In genomic region chr5:33439905-33440481, GRCh38 we compare ENCODE assay signal across 8 cellular contexts. TPM values are rescaled to one million over a fixed set of nuclear protein-coding genes. Genes with fewer than 3 reads are reported as not detected.
DNase-seq lines count a peak whose midpoint lies in the region; ATAC-seq and TF ChIP-seq lines count a peak whose summit lies in the region.

No MANE protein-coding gene starts in this region.

- no peaks in the 10 kb centered on the region for H3K36me3 ChIP-seq in lung (ENCODE audit: control insufficient read depth in 2 of 2, insufficient read depth in 2 of 2, low read length in 2 of 2)

- DNase-seq in AG04449 (ENCODE audit: low read depth, low spot score): no peak
- no peak for DNase-seq in HEK293T (ENCODE audit: extremely low spot score)
- no peak for DNase-seq in astrocyte of the spinal cord (ENCODE audit: low read depth, low spot score)
- no peak for DNase-seq in lung (ENCODE audit: low spot score)

- peak overlapping the region; percentile 85 for H3K4me3 ChIP-seq in AG04449 (ENCODE audit: low read depth, low read length)
- peak overlapping the region; percentile 81 for H3K4me3 ChIP-seq in astrocyte of the spinal cord (ENCODE audit: low read depth, low read length)
- peak overlapping the region; percentile 67 for H3K4me3 ChIP-seq in lung

- in situ Hi-C loops in astrocyte of the spinal cord (cut with HindIII; ENCODE audit: low sequenced_read_pairs): no loop called here

- peak overlapping the region; percentile 90 to 94 for H3K27ac ChIP-seq in lung (ENCODE audit: low read depth in 1 of 2, low read length in 1 of 2)

- ATAC-seq in lung (ENCODE audit: insufficient read depth, low FRiP score) (no peak), HG02610 (IDR thresholded peaks at IDR 0.05; ENCODE audit: unreplicated experiment) (no peak), GM19324 (IDR thresholded peaks at IDR 0.05; ENCODE audit: low FRiP score, unreplicated experiment) (no peak), HG03280 (IDR thresholded peaks at IDR 0.05; ENCODE audit: unreplicated experiment) (no peak), GM18867 (IDR thresholded peaks at IDR 0.05; ENCODE audit: unreplicated experiment) (no peak)

- POLR2A ChIA-PET in AG04449 (lab: Yijun Ruan, JAX) (interaction anchor here (0.9 to 1.1 kb wide), 2 partner anchors 70 to 727 kb away, joined by 3 read pairs; no protein-coding TSS in a partner anchor), HEK293T (lab: Yijun Ruan, JAX) (interaction anchor here (0.6 to 2.3 kb wide), 7 partner anchors 12 to 495 kb away, joined by 3 to 7 read pairs (median 4); partner anchors contain the start of gene ADAMTS12)

- H3K9me3 ChIP-seq in lung (ENCODE audit: control insufficient read depth in 2 of 2, insufficient read depth in 1 of 2, low read length in 1 of 2): no peaks in the 10 kb centered on the region

- H3K4me1 ChIP-seq in lung (ENCODE audit: control insufficient read depth in 2 of 2, insufficient read depth in 2 of 2, low read length in 2 of 2): peaks cover 4 to 12% of the 10 kb centered on the region in 2 donors

- CTCF ChIA-PET in AG04449 (lab: Yijun Ruan, JAX): interaction anchor here (1.6 to 4.3 kb wide), 2 partner anchors 9 to 530 kb away, joined by 8 to 22 read pairs; no protein-coding TSS in a partner anchor
- CTCF ChIA-PET in HEK293T (lab: Yijun Ruan, JAX): interaction anchor here (0.6 kb wide), 1 partner anchor 562 kb away, joined by 5 read pairs; no protein-coding TSS in a partner anchor

- H3K27me3 ChIP-seq in lung (ENCODE audit: control insufficient read depth, insufficient read depth): no peaks in the 10 kb centered on the region

- no peak for TF ChIP-seq CTCF in AG04449 (IDR thresholded peaks at IDR 0.05; ENCODE audit: insufficient read depth, low read length, missing control alignments)
- no peak for TF ChIP-seq CTCF in astrocyte of the spinal cord (IDR thresholded peaks at IDR 0.05; ENCODE audit: low read depth, low read length)
- TF ChIP-seq CTCF in lung (IDR thresholded peaks at IDR 0.05; ENCODE audit: control extremely low read depth, extremely low read depth): no peak

- 5 to 9% methylated on average over 18 of the region's 18 CpGs for whole genome bisulfite sequencing in lung, 2 donors

TF ChIP-seq in HEK293T, 16 proteins besides CTCF, POLR2A, EP300 and RAD21:
- no peak for TF ChIP-seq TARDBP (IDR thresholded peaks at IDR 0.05)
- TF ChIP-seq L3MBTL2 (conservative IDR thresholded peaks at IDR 0.05): peak; percentile 55; the same call in 1 of the 2 replicates
TF ChIP-seq in HEK293T: peak in this region for 1.

RNA-seq across cellular contexts. Expression of gene TARS1, which starts 0.8 kb away (rescaled TPM):
- total RNA-seq in lung: 10 to 100 TPM; 83.0 to 97.5 TPM
- 10 to 100 TPM; 71.5 to 80.3 TPM for polyA plus RNA-seq in lung
